ENCODE assay signal across 22 cellular contexts in genomic region chr22:49112176-49112575, GRCh38.
"Had no signal": no experiment of that assay in that cellular context is flagged by ENCODE, and none has a peak within 500 bp of the region (broad histone marks: within the 10 kb centered on the region; RNA-seq: fewer than 3 reads in every experiment).

No MANE protein-coding gene starts in this region.

- FAIRE-seq: islet of Langerhans, kidney had no signal

- ATAC-seq: left colon; mucosa of descending colon; naive thymus-derived CD4-positive, alpha-beta T cell; right lobe of liver had no signal

- H3K36me3 ChIP-seq: left ventricle myocardium inferior, right atrium auricular region, right lobe of liver, suprapubic skin, tibial nerve, upper lobe of left lung had no signal

- H3K27me3 ChIP-seq: right atrium auricular region, right lobe of liver, tibial nerve, upper lobe of left lung had no signal

- H3K4me3 ChIP-seq: left ventricle myocardium inferior, mucosa of descending colon, right atrium auricular region, right lobe of liver, skin epidermis, suprapubic skin, tibial nerve, upper lobe of left lung had no signal

- H2AFZ ChIP-seq: parathyroid adenoma had no signal

- DNase-seq: hippocampal formation; immature natural killer cell; kidney; left colon; left ventricle myocardium inferior; midbrain; mucosa of descending colon; naive thymus-derived CD4-positive, alpha-beta T cell; nucleus accumbens; stimulated activated CD4-positive, alpha-beta T cell treated with anti-CD3 and anti-CD28 coated beads, Interleukin-12 subunit alpha, Interleukin-12 subunit beta, amount 100 ng/mL, for 4 hours; stimulated activated CD4-positive, alpha-beta T cell treated with anti-CD3 and anti-CD28 coated beads, Interleukin-15, amount 100 ng/mL, for 24 hours; stimulated activated CD4-positive, alpha-beta T cell treated with anti-CD3 and anti-CD28 coated beads, Interleukin-2, amount 100 ng/mL, for 24 hours; stimulated activated CD4-positive, alpha-beta T cell treated with anti-CD3 and anti-CD28 coated beads, Interleukin-4, amount 100 ng/mL, for 1 hour; stimulated activated naive CD4-positive, alpha-beta T cell; upper lobe of left lung had no signal

- H3K4me1 ChIP-seq: left ventricle myocardium inferior, parathyroid adenoma, right atrium auricular region, right lobe of liver, suprapubic skin, tibial nerve, upper lobe of left lung had no signal

- H3K27ac ChIP-seq: left ventricle myocardium inferior, parathyroid adenoma, right atrium auricular region, right lobe of liver, skin epidermis, suprapubic skin, tibial nerve, upper lobe of left lung had no signal

- H3K9ac ChIP-seq: parathyroid adenoma had no signal

- H3K79me2 ChIP-seq: parathyroid adenoma had no signal

- H3K9me3 ChIP-seq: left ventricle myocardium inferior, mucosa of descending colon, right atrium auricular region, right lobe of liver, suprapubic skin, tibial nerve, upper lobe of left lung had no signal
